23 cellular contexts compared by ENCODE assay signal in genomic region chrX:109920868-109921267, GRCh38.
"Had no signal": no experiment of that assay in that cellular context is flagged by ENCODE, and none has a peak within 500 bp of the region (broad histone marks: within the 10 kb centered on the region; RNA-seq: fewer than 3 reads in every experiment).

No MANE protein-coding gene starts in this region.

- H3K9me3 ChIP-seq: colonic mucosa, esophagus squamous epithelium, gastrocnemius medialis, heart right ventricle, left lung, lower lobe of right lung, mucosa of descending colon had no signal

- H3K4me3 ChIP-seq: colonic mucosa, esophagus squamous epithelium, gastrocnemius medialis, heart right ventricle, left lung, lower lobe of right lung, mucosa of descending colon had no signal

- H3K4me1 ChIP-seq: colonic mucosa, esophagus squamous epithelium, heart right ventricle, left lung, lower lobe of right lung had no signal

- ATAC-seq: effector memory CD8-positive, alpha-beta T cell; esophagus mucosa; gastrocnemius medialis; heart right ventricle; left cardiac atrium; left lung; left ventricle myocardium superior; lower lobe of right lung; mucosa of descending colon had no signal

- H3K36me3 ChIP-seq: colonic mucosa, esophagus squamous epithelium, gastrocnemius medialis, heart right ventricle, left lung, lower lobe of right lung had no signal

- DNase-seq: colonic mucosa; cortex of kidney; effector CD8-positive, alpha-beta T cell; effector memory CD8-positive, alpha-beta T cell; endodermal cell; esophagus squamous epithelium; foreskin fibroblast; foreskin melanocyte; gastrocnemius medialis; glutamatergic neuron; head of caudate nucleus; heart right ventricle; hippocampal formation; left cardiac atrium; left lung; left ventricle myocardium superior; lower lobe of right lung; mucosa of descending colon; naive B cell had no signal

- H3K27me3 ChIP-seq: colonic mucosa, esophagus squamous epithelium, gastrocnemius medialis had no signal

- H3K27ac ChIP-seq: colonic mucosa, epithelial cell of prostate, esophagus squamous epithelium, gastrocnemius medialis, heart right ventricle, left lung, lower lobe of right lung had no signal

- FAIRE-seq: endometrium, keratinocyte had no signal
